In the genomic region with DNA sequence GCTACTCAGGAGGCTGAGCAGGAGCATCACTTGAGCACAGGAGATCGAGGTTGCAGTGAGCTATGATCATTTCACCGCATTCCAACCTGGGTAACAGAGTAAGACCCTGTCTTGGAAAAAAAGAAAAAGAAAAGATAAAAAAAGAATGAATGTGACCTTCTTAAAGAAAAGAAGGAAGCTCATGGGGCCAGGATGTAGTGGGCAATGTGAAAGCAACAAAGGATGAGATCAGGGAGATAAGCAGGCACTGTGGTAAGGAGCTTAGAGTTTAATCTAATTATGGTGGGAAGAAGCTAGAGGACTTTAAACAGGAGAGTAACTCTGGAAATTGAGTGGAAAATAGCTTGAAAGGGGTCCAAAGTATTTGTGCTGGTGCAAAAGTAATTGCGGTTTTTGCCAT, we compare ENCODE assay signal across 18 cellular contexts.
DNase-seq lines count a peak whose midpoint lies in the region; ATAC-seq, FAIRE-seq and TF ChIP-seq lines count a peak whose summit lies in the region.
"Had no signal": no experiment of that assay in that cellular context is flagged by ENCODE, and none has a peak within 500 bp of the region (broad histone marks: within the 10 kb centered on the region; RNA-seq: fewer than 3 reads in every experiment).

No MANE protein-coding gene starts in this region.

- no peaks in the 10 kb centered on the region for H3K79me1 ChIP-seq in mesendoderm (ENCODE audit: low read length)

- no peaks in the 10 kb centered on the region for H3K79me2 ChIP-seq in mesendoderm (ENCODE audit: control insufficient read depth, insufficient read depth, low read length)

- H3K56ac ChIP-seq in mesendoderm (ENCODE audit: low read length) = no peak overlapping the region

- H3K4me3 ChIP-seq in mesendoderm (ENCODE audit: low read length) = no peak overlapping the region
- H3K4me3 ChIP-seq: GM23338 had no signal

- no peak overlapping the region for H3K9ac ChIP-seq in mesendoderm (ENCODE audit: low read length)

- DNase-seq in D341Med (ENCODE audit: low spot score) = peak; percentile 42
- peak; percentile 20 for DNase-seq in SK-N-DZ (ENCODE audit: low spot score)
- DNase-seq in mesendoderm = peak; percentile 26
- DNase-seq in H54 (ENCODE audit: insufficient read length, low spot score) = no peak
- DNase-seq in NCI-H2171 treated with DMSO at 0.1 percent for 48 hours (lab: John Stamatoyannopoulos, UW) = no peak
- DNase-seq: C1 segment of cervical spinal cord; Calu3; CD4-positive, alpha-beta T cell; DMS153; DMS79 treated with DMSO at 0.1 percent for 48 hours; EL; H9 had no signal

- no peaks in the 10 kb centered on the region for H3K27me3 ChIP-seq in mesendoderm (ENCODE audit: insufficient read depth, low read length, poor library complexity)

- ATAC-seq in GM18907 (IDR thresholded peaks at IDR 0.05; ENCODE audit: unreplicated experiment) (peak; percentile 29), HG02885 (IDR thresholded peaks at IDR 0.05; ENCODE audit: poor library complexity, unreplicated experiment) (no peak)
- ATAC-seq: GM23338 had no signal

- H2BK120ac ChIP-seq in mesendoderm (ENCODE audit: low read depth, low read length) = no peak overlapping the region

- H3K23ac ChIP-seq in mesendoderm (ENCODE audit: low read length) = no peak overlapping the region

- no peak for FAIRE-seq in H54 (lab: Jason Lieb, UNC)
- FAIRE-seq: A204.1, G401.6, GM12891 had no signal

- no peak overlapping the region for H4K5ac ChIP-seq in mesendoderm (ENCODE audit: low read length)

- H4K8ac ChIP-seq in mesendoderm (ENCODE audit: low read depth, low read length) = no peak overlapping the region

- no peak overlapping the region for H3K4me2 ChIP-seq in mesendoderm (ENCODE audit: low read length)
- H3K4me2 ChIP-seq: GM23338 had no signal

- no peak overlapping the region for H2BK5ac ChIP-seq in mesendoderm (ENCODE audit: low read length)

- H3K4me1 ChIP-seq in mesendoderm (ENCODE audit: control insufficient read depth, low read depth, low read length) = no peaks in the 10 kb centered on the region

- no peaks in the 10 kb centered on the region for H3K36me3 ChIP-seq in mesendoderm (ENCODE audit: control insufficient read depth, insufficient read depth, low read length)

- WGBS in mesendoderm (ENCODE audit: extremely low coverage, insufficient coverage, low lambda C conversion rate) = no CpG with 5 or more reads among the region's 3 CpGs

- no peak overlapping the region for H3K4ac ChIP-seq in mesendoderm (ENCODE audit: low read depth, low read length)

- H3K18ac ChIP-seq in mesendoderm (ENCODE audit: low read length) = no peak overlapping the region

- TF ChIP-seq POLR2A in H54 (IDR thresholded peaks at IDR 0.05; ENCODE audit: low read depth, low read length) = no peak

- H2BK15ac ChIP-seq in mesendoderm (replicated peaks; ENCODE audit: low read depth) = no peak overlapping the region

- H2AK5ac ChIP-seq in mesendoderm (ENCODE audit: low read length) = no peak overlapping the region

- no peak overlapping the region for H3K27ac ChIP-seq in mesendoderm (ENCODE audit: low read depth, low read length)

Comparison
In these comparisons a context has a peak if more than half of its experiments do, and no peak if none do; other contexts are left out.
1. DNase-seq: peak in D341Med (single experiment), SK-N-DZ (single experiment) and mesendoderm (single experiment); none in H54 (single experiment) and NCI-H2171 treated with DMSO at 0.1 percent for 48 hours (single experiment).